8 cellular contexts compared by ENCODE assay signal in the genomic region with DNA sequence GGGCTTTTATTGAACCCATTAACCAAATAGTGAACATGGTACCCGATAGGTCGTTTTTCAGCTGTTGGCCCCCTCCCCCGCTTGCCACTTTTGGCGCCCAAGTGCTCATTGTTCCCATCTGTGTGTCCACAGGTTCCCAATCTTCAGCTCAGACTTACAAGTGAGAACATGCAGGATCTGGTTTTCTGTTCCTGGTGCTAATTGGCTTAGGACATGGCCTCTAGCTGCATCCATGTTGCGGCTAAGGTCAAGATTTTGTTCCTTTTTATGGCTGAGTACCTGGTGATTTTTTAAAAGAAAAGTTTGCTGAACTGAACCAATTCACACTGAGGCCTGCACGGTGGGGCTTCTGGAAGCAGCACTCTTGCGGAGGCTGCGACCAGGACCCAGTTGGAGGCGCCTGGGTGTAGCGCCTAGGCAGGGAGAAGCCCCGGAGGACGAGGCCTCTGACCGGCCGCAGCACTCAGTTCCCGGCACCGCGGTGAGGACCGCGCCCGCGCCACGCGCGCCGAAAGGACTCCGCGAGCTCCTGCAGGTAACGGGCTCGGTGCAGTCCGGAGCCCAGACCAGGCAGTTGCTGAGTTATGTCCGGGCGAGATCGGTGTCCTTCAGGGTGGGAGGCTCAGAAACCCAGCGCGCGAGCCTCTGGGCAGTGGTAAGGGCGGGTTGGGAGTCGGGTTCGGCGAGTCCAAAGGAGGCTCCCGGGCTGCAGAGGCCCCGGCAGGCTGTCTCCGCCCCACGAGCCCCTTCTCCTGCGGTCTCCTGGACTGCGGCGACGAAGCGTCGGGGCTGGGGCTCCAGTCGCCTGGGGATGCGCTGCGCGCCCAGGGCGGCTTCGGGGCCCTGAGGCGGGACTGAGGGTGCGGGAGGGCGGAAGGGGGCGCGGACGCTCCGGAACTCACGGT. TPM values are rescaled to one million over a fixed set of nuclear protein-coding genes. Genes with fewer than 3 reads are reported as not detected.
A peak's percentile ranks its signal among the peaks of the same experiment; 100 is the strongest.
DNase-seq lines count a peak whose midpoint lies in the region; ATAC-seq and TF ChIP-seq lines count a peak whose summit lies in the region.

No MANE protein-coding gene starts in this region.

- intact Hi-C loops in heart right ventricle (cut with DNase I) (no loop called here), posterior vena cava (cut with DNase I) (no loop called here)

- peak overlapping the region; percentile 21 to 94 (median 68) for H3K4me3 ChIP-seq in heart right ventricle

- no peaks in the 10 kb centered on the region for H3K36me3 ChIP-seq in heart right ventricle

- H3K27ac Mint-ChIP-seq in activated T-cell treated with anti-CD3 and anti-CD28 coated beads, Interleukin-2, amount 50 U/mL, for 72 hours: no peak overlapping the region

- peaks cover 0 to 52% (median 0%) of the 10 kb centered on the region in 7 donors for H3K27me3 ChIP-seq in heart right ventricle

- H3K27ac ChIP-seq in heart right ventricle: peak overlapping the region; percentile 75 to 93 (median 90)

- DNase-seq in NCI-H2196 (lab: John Stamatoyannopoulos, UW; ENCODE audit: unreplicated experiment): peak; percentile 7
- no peak for DNase-seq in NCI-H2196 treated with DMSO at 0.1 percent for 48 hours (lab: John Stamatoyannopoulos, UW; ENCODE audit: unreplicated experiment)
- DNase-seq in activated T-cell treated with anti-CD3 and anti-CD28 coated beads, Interleukin-2, amount 50 U/mL, for 72 hours: no peak
- DNase-seq in heart right ventricle: peak in 1 of 2 donors; percentile 36
- DNase-seq in posterior vena cava (ENCODE audit: low spot score): peak; percentile 82
- DNase-seq in D341Med (ENCODE audit: low spot score): no peak
- no peak for DNase-seq in A172 (ENCODE audit: low spot score)

- peaks cover 0 to 25% (median 6%) of the 10 kb centered on the region in 9 donors for H3K4me1 ChIP-seq in heart right ventricle

- H3K9me3 Mint-ChIP-seq in activated T-cell treated with anti-CD3 and anti-CD28 coated beads, Interleukin-2, amount 50 U/mL, for 72 hours: no peaks in the 10 kb centered on the region

- no peak for TF ChIP-seq CTCF in heart right ventricle (IDR thresholded peaks at IDR 0.05)

- peaks cover 60% of the 10 kb centered on the region for H3K27me3 Mint-ChIP-seq in activated T-cell treated with anti-CD3 and anti-CD28 coated beads, Interleukin-2, amount 50 U/mL, for 72 hours (ENCODE audit: low read depth)

- peak; percentile 46 to 48 for ATAC-seq in activated T-cell treated with anti-CD3 and anti-CD28 coated beads, Interleukin-2, amount 50 U/mL, for 72 hours (replicated peaks in 1 of 2)
- ATAC-seq in heart right ventricle (peak; percentile 35 to 73 (median 56)), GM21381 (IDR thresholded peaks at IDR 0.05; ENCODE audit: unreplicated experiment) (no peak)

- H3K9me3 ChIP-seq in heart right ventricle: no peaks in the 10 kb centered on the region

- peaks cover 10% of the 10 kb centered on the region for H3K4me1 Mint-ChIP-seq in activated T-cell treated with anti-CD3 and anti-CD28 coated beads, Interleukin-2, amount 50 U/mL, for 72 hours (ENCODE audit: low read depth)

- WGBS in heart right ventricle, 2 donors: 9% methylated on average over 61 to 64 of the region's 64 CpGs

- peaks cover 0 to 2% of the 10 kb centered on the region in 2 donors for H3K36me3 Mint-ChIP-seq in activated T-cell treated with anti-CD3 and anti-CD28 coated beads, Interleukin-2, amount 50 U/mL, for 72 hours (ENCODE audit: insufficient read depth in 2 of 2)

- H3K4me3 Mint-ChIP-seq in activated T-cell treated with anti-CD3 and anti-CD28 coated beads, Interleukin-2, amount 50 U/mL, for 72 hours: peak overlapping the region; percentile 70 to 81

RNA-seq across cellular contexts. Expression of a gene that starts 15.8 kb away (rescaled TPM):
- total RNA-seq in activated T-cell treated with anti-CD3 and anti-CD28 coated beads, Interleukin-2, amount 50 U/mL, for 72 hours: 1 to 10 TPM; 4.2 to 7.8 TPM
- total RNA-seq in heart right ventricle (1,000 to 10,000 TPM; 1,282 to 2,916 (median 1,803) TPM), posterior vena cava (10 to 100 TPM; 61.2 to 70.4 TPM)
- polyA plus RNA-seq in heart right ventricle: 1,000 to 10,000 TPM in 1 of 2 donors, 100 to 1,000 TPM in 1; 511 to 1,045 TPM
- 49.9 and 61.0 TPM in 2 replicates for total RNA-seq in A172 (2014; rRNA removed; shearing (Covaris generic))

Comparison
In these comparisons a context has a peak if more than half of its experiments do, and no peak if none do; other contexts are left out.
1. DNase-seq: peak in NCI-H2196 (single experiment) and posterior vena cava (single experiment); none in NCI-H2196 treated with DMSO at 0.1 percent for 48 hours (single experiment), activated T-cell treated with anti-CD3 and anti-CD28 coated beads, Interleukin-2, amount 50 U/mL, for 72 hours (0 of 2), D341Med (single experiment) and A172 (single experiment).
2. RNA of a gene that starts 15.8 kb away (total RNA-seq): 1,282 to 2,916 TPM in heart right ventricle; 61.2 to 70.4 TPM in posterior vena cava, 49.9 to 61.0 TPM in A172 and 4.2 to 7.8 TPM in activated T-cell treated with anti-CD3 and anti-CD28 coated beads, Interleukin-2, amount 50 U/mL, for 72 hours; every median in the first group is over 10 times any median in the second.